In the genomic region with DNA sequence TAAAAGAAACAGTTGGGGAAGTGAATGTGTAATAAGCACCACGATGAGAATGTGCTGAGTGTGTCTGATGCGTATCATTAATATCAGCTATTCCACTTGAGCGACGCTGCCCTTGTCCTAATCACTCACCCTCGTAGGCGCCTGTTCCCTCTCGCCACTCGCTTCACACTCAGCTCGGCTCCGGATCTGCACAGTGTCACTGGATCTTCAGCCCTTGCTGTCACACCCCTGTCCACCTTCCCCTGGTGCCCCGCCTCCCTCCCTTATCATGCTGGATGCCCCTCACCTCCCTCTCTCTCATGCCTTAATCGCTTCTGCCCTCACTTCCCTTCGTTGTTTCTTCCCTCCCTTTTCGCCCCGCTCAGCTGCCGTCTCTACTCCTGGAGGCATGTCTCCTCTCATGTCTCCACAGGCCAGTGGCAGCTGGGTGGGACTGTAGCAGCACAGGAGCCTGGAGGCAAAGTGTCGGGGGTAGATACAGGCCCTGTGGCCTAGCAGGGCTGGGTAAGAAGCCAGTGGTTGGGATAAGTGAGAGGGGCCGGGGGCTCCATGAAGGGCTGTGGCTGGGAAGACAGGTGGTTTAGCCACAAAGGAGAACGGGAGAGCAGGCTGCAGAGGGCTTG, we compare ENCODE assay signal across 19 cellular contexts. TPM values are rescaled to one million over a fixed set of nuclear protein-coding genes. Genes with fewer than 3 reads are reported as not detected.
A peak's percentile ranks its signal among the peaks of the same experiment; 100 is the strongest.
DNase-seq lines count a peak whose midpoint lies in the region; ATAC-seq, FAIRE-seq and TF ChIP-seq lines count a peak whose summit lies in the region.
"Had no signal": no experiment of that assay in that cellular context is flagged by ENCODE, and none has a peak within 500 bp of the region (broad histone marks: within the 10 kb centered on the region; RNA-seq: fewer than 3 reads in every experiment).

No MANE protein-coding gene starts in this region.

- intact Hi-C loops in dendritic cell treated with granulocyte-macrophage colony-stimulating factor and Interleukin-4, amounts not matched to agents 40 ng/mL and 50 ng/mL, for 4 days (cut with micrococcal nuclease): no loop called here

- H3K4me2 ChIP-seq in keratinocyte (ENCODE audit: control insufficient read depth, extremely low read depth, insufficient read depth, low read depth, low read length): peak overlapping the region; percentile 8

- peak overlapping the region; percentile 70 for H2AFZ ChIP-seq in keratinocyte (ENCODE audit: control insufficient read depth, low read length)

- DNase-seq in SJCRH30 (peak; percentile 24 to 37), keratinocyte (ENCODE audit: low read depth, low spot score) (no peak), NCI-H146 treated with DMSO at 0.1 percent for 48 hours (lab: John Stamatoyannopoulos, UW; ENCODE audit: unreplicated experiment) (no peak), iPS-NIHi11 (ENCODE audit: low spot score) (no peak)
- DNase-seq: ACHN; CD4-positive, alpha-beta T cell; DND-41; GF-D8; NCI-H1436; NCI-H345; NCI-H526 treated with DMSO at 0.1 percent for 48 hours; OCI-M1; RPMI8226 had no signal

- no peak for FAIRE-seq in keratinocyte (lab: Jason Lieb, UNC)
- FAIRE-seq: D721Med had no signal

- H3K4me3 ChIP-seq in SJCRH30: no peak overlapping the region
- H3K4me3 ChIP-seq in keratinocyte (ENCODE audit: control insufficient read depth in 2 of 3, extremely low read depth in 1 of 3, insufficient read depth in 2 of 3, low read depth in 1 of 3, low read length in 3 of 3): no peak overlapping the region
- no peak overlapping the region for H3K4me3 ChIP-seq in thymus (ENCODE audit: low read length)
- H3K4me3 ChIP-seq: HAP-1 had no signal

- H3K9ac ChIP-seq in keratinocyte (ENCODE audit: control insufficient read depth, extremely low read depth, insufficient read depth, low read length): no peak overlapping the region

- WGBS in thymus: 95% methylated on average over 19 of the region's 19 CpGs

- peak overlapping the region; percentile 8 for H3K27ac Mint-ChIP-seq in dendritic cell treated with granulocyte-macrophage colony-stimulating factor and Interleukin-4, amounts not matched to agents 40 ng/mL and 50 ng/mL, for 4 days
- H3K27ac Mint-ChIP-seq: CD4-positive, alpha-beta T cell had no signal

- ATAC-seq in GM18505 (IDR thresholded peaks at IDR 0.05; ENCODE audit: unreplicated experiment): no peak

- no peak for TF ChIP-seq CTCF in keratinocyte (optimal IDR thresholded peaks at IDR 0.05 in 1 of 3, IDR thresholded peaks at IDR 0.05 in 1 of 3, conservative IDR thresholded peaks at IDR 0.05 in 1 of 3; ENCODE audit: extremely low read depth in 1 of 3, insufficient read depth in 2 of 3, low read length in 3 of 3)

- H3K36me3 Mint-ChIP-seq in dendritic cell treated with granulocyte-macrophage colony-stimulating factor and Interleukin-4, amounts not matched to agents 40 ng/mL and 50 ng/mL, for 4 days (ENCODE audit: low read depth): no peaks in the 10 kb centered on the region

- dilution Hi-C loops in keratinocyte (cut with MboI; ENCODE audit: extremely low pct_ligation_motif_present, low sequenced_read_pairs): no loop called here

- H3K4me1 Mint-ChIP-seq in dendritic cell treated with granulocyte-macrophage colony-stimulating factor and Interleukin-4, amounts not matched to agents 40 ng/mL and 50 ng/mL, for 4 days (ENCODE audit: low read depth): peaks cover 8% of the 10 kb centered on the region

- H3K36me3 ChIP-seq in SJCRH30 (no peaks in the 10 kb centered on the region), keratinocyte (ENCODE audit: control insufficient read depth in 2 of 2, extremely low read depth in 1 of 2, insufficient read depth in 2 of 2, low read length in 2 of 2) (no peaks in the 10 kb centered on the region), thymus (ENCODE audit: control insufficient read depth, insufficient read depth) (no peaks in the 10 kb centered on the region)
- H3K36me3 ChIP-seq: HAP-1 had no signal

- H3K9me1 ChIP-seq in keratinocyte (ENCODE audit: control insufficient read depth, extremely low read depth, insufficient read depth, low read length): no peaks in the 10 kb centered on the region

- H3K4me3 Mint-ChIP-seq in dendritic cell treated with granulocyte-macrophage colony-stimulating factor and Interleukin-4, amounts not matched to agents 40 ng/mL and 50 ng/mL, for 4 days: no peak overlapping the region
- H3K4me3 Mint-ChIP-seq: CD4-positive, alpha-beta T cell had no signal

- no peaks in the 10 kb centered on the region for H3K9me3 Mint-ChIP-seq in dendritic cell treated with granulocyte-macrophage colony-stimulating factor and Interleukin-4, amounts not matched to agents 40 ng/mL and 50 ng/mL, for 4 days
- H3K9me3 Mint-ChIP-seq: CD4-positive, alpha-beta T cell had no signal

- H3K27ac ChIP-seq in SJCRH30 (no peak overlapping the region), keratinocyte (ENCODE audit: control insufficient read depth, insufficient read depth, low read length) (no peak overlapping the region), thymus (ENCODE audit: low read depth) (peak overlapping the region; percentile 15)

- H3K4me1 ChIP-seq in SJCRH30: peaks cover 3% of the 10 kb centered on the region
- H3K4me1 ChIP-seq in keratinocyte (ENCODE audit: control insufficient read depth, extremely low read depth, insufficient read depth, low read length): peaks cover 17% of the 10 kb centered on the region
- no peaks in the 10 kb centered on the region for H3K4me1 ChIP-seq in thymus (ENCODE audit: control insufficient read depth, insufficient read depth, low read length)
- H3K4me1 ChIP-seq: HAP-1 had no signal

- no peak for TF ChIP-seq POLR2A in GM18505 (IDR thresholded peaks at IDR 0.05; ENCODE audit: borderline replicate concordance, extremely low read depth, insufficient read depth, insufficient read length)

- no peaks in the 10 kb centered on the region for H3K27me3 ChIP-seq in SJCRH30
- no peaks in the 10 kb centered on the region for H3K27me3 ChIP-seq in keratinocyte (ENCODE audit: control insufficient read depth, extremely low read depth, insufficient read depth, low read length)
- no peaks in the 10 kb centered on the region for H3K27me3 ChIP-seq in thymus (ENCODE audit: control insufficient read depth, insufficient read depth)

- H3K27me3 Mint-ChIP-seq in dendritic cell treated with granulocyte-macrophage colony-stimulating factor and Interleukin-4, amounts not matched to agents 40 ng/mL and 50 ng/mL, for 4 days: no peaks in the 10 kb centered on the region
- H3K27me3 Mint-ChIP-seq: CD4-positive, alpha-beta T cell had no signal

- H3K9me3 ChIP-seq in SJCRH30 (replicated peaks): no peaks in the 10 kb centered on the region
- no peaks in the 10 kb centered on the region for H3K9me3 ChIP-seq in keratinocyte (ENCODE audit: control insufficient read depth, low read depth, low read length)
- no peaks in the 10 kb centered on the region for H3K9me3 ChIP-seq in thymus (ENCODE audit: control insufficient read depth)
- H3K9me3 ChIP-seq: HAP-1 had no signal

- no peaks in the 10 kb centered on the region for H4K20me1 ChIP-seq in keratinocyte (ENCODE audit: control insufficient read depth, extremely low read depth, insufficient read depth, low read length)

- no peaks in the 10 kb centered on the region for H3K79me2 ChIP-seq in keratinocyte (ENCODE audit: control insufficient read depth, insufficient read depth, low read length)

RNA-seq across cellular contexts. Expression of a gene that starts 43.6 kb away (rescaled TPM):
- total RNA-seq in SJCRH30 (2014; rRNA removed; shearing (Covaris generic)): 0.18 TPM in 1 of 2 replicates, not detected in the other
- polyA plus RNA-seq in keratinocyte (0.27 to 1.4 TPM (median 1.1 TPM) in 3 replicates), thymus (1.6 TPM)
- polyA plus RNA-seq in keratinocyte (2011; ENCODE audit: low read depth): 1.4 TPM
- polyA plus RNA-seq in keratinocyte (2011; cell fraction: cytosol; rRNA removed): 0.13 and 0.22 TPM in 2 replicates
- 4.5 and 5.2 TPM in 2 replicates for polyA plus RNA-seq in keratinocyte (2011; cell fraction: nucleus; rRNA removed)
- polyA plus RNA-seq in keratinocyte (2012; ENCODE audit: low replicate concordance): 0.06 and 1.4 TPM in 2 replicates
- 1.8 to 2.3 TPM in 2 of 3 replicates, not detected in the other for polyA minus RNA-seq in keratinocyte
- not detected for polyA minus RNA-seq in keratinocyte (2011; cell fraction: cytosol; rRNA and poly(A)+ RNA removed)
- 3.4 and 12.6 TPM in 2 replicates for polyA minus RNA-seq in keratinocyte (2011; cell fraction: nucleus; rRNA and poly(A)+ RNA removed)
- total RNA-seq: HT1080 had no signal

Comparison
In these comparisons a context has a peak if more than half of its experiments do, and no peak if none do; other contexts are left out.
1. DNase-seq: peak in SJCRH30 (2 of 2); none in keratinocyte (single experiment), NCI-H146 treated with DMSO at 0.1 percent for 48 hours (single experiment) and iPS-NIHi11 (single experiment).